In the genomic region with DNA sequence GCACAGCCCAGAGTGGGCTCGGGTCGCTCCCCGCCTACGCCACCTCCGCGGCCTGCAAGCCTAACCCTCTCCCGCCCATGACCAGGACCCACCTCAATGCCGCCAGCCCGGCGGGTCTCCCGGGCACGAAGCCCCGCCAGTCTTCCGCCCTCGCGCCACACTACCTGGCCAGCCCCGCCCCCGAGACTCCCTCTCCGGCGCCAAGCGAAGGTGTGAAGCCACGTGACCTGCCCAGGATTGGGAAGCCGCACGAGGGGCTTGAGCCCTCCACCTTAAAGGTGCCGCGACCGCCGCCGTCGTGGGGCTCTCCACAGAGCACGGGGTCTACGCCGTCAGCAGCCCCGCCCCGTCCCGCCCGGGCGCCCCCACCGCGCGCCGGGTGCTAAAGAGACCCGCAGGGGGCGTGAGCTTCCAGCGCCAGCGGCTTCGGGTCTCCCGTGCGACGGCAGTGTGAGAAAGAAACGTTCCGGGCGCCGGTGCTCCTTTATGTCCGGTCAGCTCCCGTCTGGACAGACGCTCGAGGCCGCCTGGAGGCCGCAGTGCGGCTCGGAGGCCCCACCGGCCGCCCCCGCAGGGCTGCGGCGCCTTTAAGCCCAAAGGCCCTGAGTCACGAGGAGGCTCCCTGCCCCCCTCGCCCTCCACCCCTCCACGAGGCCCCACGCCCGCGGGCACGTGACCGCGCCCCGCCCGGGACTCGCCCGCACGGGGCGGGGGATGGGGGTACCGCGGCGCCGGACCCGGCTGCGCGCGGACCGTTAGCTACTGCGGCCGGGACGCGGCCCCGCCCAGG, we compare ENCODE assay signal across 8 cellular contexts. TPM values are rescaled to one million over a fixed set of nuclear protein-coding genes. Genes with fewer than 3 reads are reported as not detected.
DNase-seq lines count a peak whose midpoint lies in the region; ATAC-seq and TF ChIP-seq lines count a peak whose summit lies in the region.

TSS of gene CPEB1 (minus strand) at position 319 of the 790 bp plus-strand sequence. CDS start 18,904 bp downstream, outside the sequence.

- CTCF ChIA-PET in Calu3 (lab: Charles Lee), result no interaction called here

- peak within 1 kb of the TSS; percentile 59 for H3K4me3 Mint-ChIP-seq in Calu3 (ENCODE audit: low read depth, unreplicated experiment)
- peak within 1 kb of the TSS; percentile 59 for H3K4me3 Mint-ChIP-seq in endothelial cell (ENCODE audit: unreplicated experiment)

- TF ChIP-seq CTCF in Calu3 (IDR thresholded peaks at IDR 0.05; ENCODE audit: unreplicated experiment) (no peak), endothelial cell (IDR thresholded peaks at IDR 0.05; ENCODE audit: unreplicated experiment) (no peak)

- H3K36me3 Mint-ChIP-seq in Calu3 (ENCODE audit: insufficient read depth, unreplicated experiment), result peaks cover 14% of the 10 kb centered on the region
- H3K36me3 Mint-ChIP-seq in endothelial cell (ENCODE audit: low read depth, unreplicated experiment), result no peaks in the 10 kb centered on the region

- no peak for ATAC-seq in GM19397 (IDR thresholded peaks at IDR 0.05; ENCODE audit: unreplicated experiment)

- BruUV-seq in Calu3 (replicated peaks; lab: Mats Ljungman, UMichigan), result no TSS peak

- intact Hi-C loops in Calu3 (cut with micrococcal nuclease; ENCODE audit: unreplicated experiment), result loop anchor here (5.0 kb wide), 1 partner anchor 160 kb away; the partner anchor contains the start of genes FSD2 and WHAMM

- H3K27ac Mint-ChIP-seq in Calu3 (ENCODE audit: unreplicated experiment), result no peak within 1 kb of the TSS
- no peak within 1 kb of the TSS for H3K27ac Mint-ChIP-seq in endothelial cell (ENCODE audit: unreplicated experiment)

- H3K4me1 Mint-ChIP-seq in Calu3 (ENCODE audit: low read depth, unreplicated experiment) (peaks cover 9% of the 10 kb centered on the region), endothelial cell (ENCODE audit: unreplicated experiment) (peaks cover 6% of the 10 kb centered on the region)

- no peaks in the 10 kb centered on the region for H3K9me3 Mint-ChIP-seq in Calu3 (ENCODE audit: low read depth, unreplicated experiment)
- H3K9me3 Mint-ChIP-seq in endothelial cell (ENCODE audit: unreplicated experiment), result no peaks in the 10 kb centered on the region

- DNase-seq in Calu3, result peak; percentile 62
- DNase-seq in HS-27A (ENCODE audit: low read depth), result peak; percentile 67
- peak; percentile 39 to 44 for DNase-seq in activated CD4-positive, alpha-beta T cell treated with anti-CD3 and anti-CD28 coated beads, Interleukin-2, amount 50 U/mL, for 4 hours
- peak; percentile 30 for DNase-seq in endothelial cell (ENCODE audit: low spot score)
- peak; percentile 83 for DNase-seq in midbrain (lab: John Stamatoyannopoulos, UW)
- DNase-seq in stimulated activated naive CD4-positive, alpha-beta T cell treated with Interleukin-2 at 50 U/mL for 16 hours (lab: John Stamatoyannopoulos, UW), result peak; percentile 26
- DNase-seq in NCI-H187 (lab: John Stamatoyannopoulos, UW), result no peak

- H3K27me3 Mint-ChIP-seq in Calu3 (ENCODE audit: unreplicated experiment) (peaks cover 34% of the 10 kb centered on the region), endothelial cell (ENCODE audit: unreplicated experiment) (peaks cover 24% of the 10 kb centered on the region)

RNA-seq across cellular contexts. Expression of gene CPEB1, which starts in this region (rescaled TPM):
- 5.3 and 7.6 TPM in 2 replicates for total RNA-seq in Calu3 (2022)
- total RNA-seq in endothelial cell (ENCODE audit: unreplicated experiment), result not detected

Comparison
In these comparisons a context has a peak if more than half of its experiments do, and no peak if none do; other contexts are left out.
1. Peak in DNase-seq in endothelial cell; RNA of the gene not detected or under 1 TPM.
2. DNase-seq: peak in Calu3 (single experiment), HS-27A (single experiment), activated CD4-positive, alpha-beta T cell treated with anti-CD3 and anti-CD28 coated beads, Interleukin-2, amount 50 U/mL, for 4 hours (2 of 2), midbrain (single experiment) and stimulated activated naive CD4-positive, alpha-beta T cell treated with Interleukin-2 at 50 U/mL for 16 hours (single experiment); none in NCI-H187 (0 of 2).